ENCODE assay signal across 13 cellular contexts in the genomic region with DNA sequence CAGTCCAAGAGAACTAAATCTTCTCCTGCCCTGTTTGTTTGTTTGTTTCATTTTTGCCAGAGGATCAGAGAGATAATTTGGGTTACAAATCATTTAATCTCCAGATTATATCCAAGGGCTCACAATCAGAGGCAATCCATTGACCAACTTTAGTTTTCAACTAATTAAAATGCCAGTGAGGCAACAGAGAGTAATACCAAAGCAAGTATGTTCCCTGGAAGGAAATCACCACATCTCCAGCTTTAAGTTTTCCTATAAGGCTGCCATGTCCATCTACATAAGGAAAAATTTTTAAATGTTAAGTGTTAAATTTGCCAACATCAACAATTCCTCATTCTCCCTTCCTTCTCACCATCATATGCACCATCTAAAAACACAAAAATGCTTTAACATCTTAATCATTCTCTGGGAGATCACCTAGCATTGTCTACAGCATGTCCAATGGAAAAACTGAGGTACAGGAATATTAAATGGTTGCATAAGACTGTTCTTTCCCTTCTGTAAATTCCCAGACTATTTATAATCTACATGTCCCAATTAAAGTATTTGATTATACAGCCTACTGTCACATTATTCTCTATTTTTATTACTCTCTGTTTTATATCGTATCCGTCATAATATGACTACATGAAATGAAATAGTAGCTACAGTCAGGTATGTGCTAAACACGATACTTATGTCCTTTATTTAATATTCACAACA. TPM values are rescaled to one million over a fixed set of nuclear protein-coding genes. Genes with fewer than 3 reads are reported as not detected.
DNase-seq lines count a peak whose midpoint lies in the region; ATAC-seq and TF ChIP-seq lines count a peak whose summit lies in the region.
"Had no signal": no experiment of that assay in that cellular context is flagged by ENCODE, and none has a peak within 500 bp of the region (broad histone marks: within the 10 kb centered on the region; RNA-seq: fewer than 3 reads in every experiment).

No MANE protein-coding gene starts in this region.

- H3K9me3 ChIP-seq in OCI-LY3 (ENCODE audit: insufficient read depth, low read length) (no peaks in the 10 kb centered on the region), lung (ENCODE audit: control insufficient read depth in 2 of 2, insufficient read depth in 1 of 2, low read length in 1 of 2) (no peaks in the 10 kb centered on the region), suprapubic skin (no peaks in the 10 kb centered on the region), MM.1S (replicated peaks; ENCODE audit: insufficient read depth, low read length) (no peaks in the 10 kb centered on the region)
- H3K9me3 ChIP-seq: BLaER1 had no signal

- peak overlapping the region; percentile 29 for H3K4me2 ChIP-seq in OCI-LY3 (ENCODE audit: low read length)
- H3K4me2 ChIP-seq in MM.1S (ENCODE audit: low read depth, low read length): no peak overlapping the region
- H3K4me2 ChIP-seq: BLaER1 had no signal

- H2AFZ ChIP-seq in OCI-LY3 (ENCODE audit: low read depth, low read length): no peak overlapping the region
- H2AFZ ChIP-seq in MM.1S (ENCODE audit: low read length): no peak overlapping the region

- TF ChIP-seq CTCF in OCI-LY3 (IDR thresholded peaks at IDR 0.05; ENCODE audit: low read depth, low read length) (no peak), lung (IDR thresholded peaks at IDR 0.05; ENCODE audit: control extremely low read depth, extremely low read depth) (no peak), suprapubic skin (IDR thresholded peaks at IDR 0.05) (no peak), MM.1S (IDR thresholded peaks at IDR 0.05; ENCODE audit: low read length) (no peak)

- TF ChIP-seq POLR2A in suprapubic skin (IDR thresholded peaks at IDR 0.05): no peak

- H3K36me3 ChIP-seq in OCI-LY3 (replicated peaks; ENCODE audit: low read depth, low read length) (no peaks in the 10 kb centered on the region), lung (ENCODE audit: control insufficient read depth in 2 of 2, insufficient read depth in 2 of 2, low read length in 2 of 2) (no peaks in the 10 kb centered on the region), suprapubic skin (no peaks in the 10 kb centered on the region), MM.1S (replicated peaks; ENCODE audit: insufficient read depth, low read length) (no peaks in the 10 kb centered on the region)

- H3K4me1 ChIP-seq in OCI-LY3 (ENCODE audit: low read length) (peaks cover 13% of the 10 kb centered on the region), lung (ENCODE audit: control insufficient read depth in 2 of 2, insufficient read depth in 2 of 2, low read length in 2 of 2) (peaks cover 0 to 13% of the 10 kb centered on the region in 2 donors), suprapubic skin (peaks cover 34% of the 10 kb centered on the region), MM.1S (ENCODE audit: low read length) (no peaks in the 10 kb centered on the region)
- H3K4me1 ChIP-seq: BLaER1 had no signal

- no peak for TF ChIP-seq EP300 in suprapubic skin (IDR thresholded peaks at IDR 0.05)

- ATAC-seq in lung (ENCODE audit: insufficient read depth, low FRiP score): no peak

- H3F3A ChIP-seq in MM.1S (ENCODE audit: insufficient read depth, low read length): no peaks in the 10 kb centered on the region

- H3K4me3 ChIP-seq in OCI-LY3 (ENCODE audit: low read length): no peak overlapping the region
- H3K4me3 ChIP-seq in lung: no peak overlapping the region
- no peak overlapping the region for H3K4me3 ChIP-seq in suprapubic skin
- no peak overlapping the region for H3K4me3 ChIP-seq in MM.1S (ENCODE audit: low read length)
- H3K4me3 ChIP-seq: BLaER1 had no signal

- H3K79me2 ChIP-seq in OCI-LY3 (ENCODE audit: low read length) (no peaks in the 10 kb centered on the region), MM.1S (ENCODE audit: low read length) (no peaks in the 10 kb centered on the region)

- H3K27ac ChIP-seq in OCI-LY3 (ENCODE audit: low read length) (no peak overlapping the region), cingulate gyrus (ENCODE audit: low read depth, low read length) (peak overlapping the region; percentile 5), lung (ENCODE audit: low read depth in 1 of 2, low read length in 1 of 2) (peak overlapping the region; percentile 42 to 81), suprapubic skin (peak overlapping the region; percentile 85), MM.1S (ENCODE audit: low read length) (no peak overlapping the region)
- H3K27ac ChIP-seq: BLaER1 had no signal

- 63 to 90% methylated on average over 3 of the region's 3 CpGs for WGBS in lung, 2 donors
- 52% methylated on average over 3 of the region's 3 CpGs for WGBS in suprapubic skin

- H3K27me3 ChIP-seq in OCI-LY3 (ENCODE audit: low read depth, low read length): no peaks in the 10 kb centered on the region
- H3K27me3 ChIP-seq in lung (ENCODE audit: control insufficient read depth, insufficient read depth): no peaks in the 10 kb centered on the region
- H3K27me3 ChIP-seq in suprapubic skin: no peaks in the 10 kb centered on the region
- no peaks in the 10 kb centered on the region for H3K27me3 ChIP-seq in MM.1S (replicated peaks; ENCODE audit: insufficient read depth, low read length)
- H3K27me3 ChIP-seq: BLaER1 had no signal

- DNase-seq in lung (ENCODE audit: low spot score) (no peak), suprapubic skin (ENCODE audit: low spot score in 2 of 2) (no peak), NCI-H1105 (lab: John Stamatoyannopoulos, UW) (no peak), kidney tubule cell (ENCODE audit: low spot score) (no peak), SHP77 (lab: John Stamatoyannopoulos, UW) (no peak), MM.1S (no peak)
- DNase-seq: activated CD4-positive, alpha-beta T cell treated with anti-CD3 and anti-CD28 coated beads, Interleukin-2, amount 50 U/mL, for 48 hours; NCI-H446; nephron progenitor cell; stimulated activated CD4-positive, alpha-beta T cell treated with anti-CD3 and anti-CD28 coated beads, Interleukin-15, amount 100 ng/mL, for 24 hours had no signal

- H3K9ac ChIP-seq in OCI-LY3 (ENCODE audit: low read length) (no peak overlapping the region), MM.1S (ENCODE audit: low read length) (no peak overlapping the region)
- H3K9ac ChIP-seq: BLaER1 had no signal

- H4K20me1 ChIP-seq in OCI-LY3 (ENCODE audit: insufficient read depth, low read length) (no peaks in the 10 kb centered on the region), MM.1S (ENCODE audit: insufficient read depth, low read length) (no peaks in the 10 kb centered on the region)
- H4K20me1 ChIP-seq: BLaER1 had no signal

- H3K9me2 ChIP-seq in MM.1S (replicated peaks; ENCODE audit: insufficient read depth, low read length): no peaks in the 10 kb centered on the region

RNA-seq across cellular contexts. Expression of a gene that starts 14.1 kb away (rescaled TPM):
- total RNA-seq in lung (100 to 1,000 TPM; 102 to 165 TPM), suprapubic skin (100 to 1,000 TPM in 1 of 4 donors, 10 to 100 TPM in 3; 52.2 to 110 (median 79.5) TPM)
- polyA plus RNA-seq in lung: 10 to 100 TPM; 19.7 to 23.4 TPM

Comparison
In these comparisons a context has a peak if more than half of its experiments do, and no peak if none do; other contexts are left out.
1. H3K27ac ChIP-seq: peak in cingulate gyrus (single experiment), lung (2 of 2) and suprapubic skin (single experiment); none in OCI-LY3 (single experiment) and MM.1S (single experiment).